Comparison of ENCODE assay signal across 1 cellular context in the genomic region with DNA sequence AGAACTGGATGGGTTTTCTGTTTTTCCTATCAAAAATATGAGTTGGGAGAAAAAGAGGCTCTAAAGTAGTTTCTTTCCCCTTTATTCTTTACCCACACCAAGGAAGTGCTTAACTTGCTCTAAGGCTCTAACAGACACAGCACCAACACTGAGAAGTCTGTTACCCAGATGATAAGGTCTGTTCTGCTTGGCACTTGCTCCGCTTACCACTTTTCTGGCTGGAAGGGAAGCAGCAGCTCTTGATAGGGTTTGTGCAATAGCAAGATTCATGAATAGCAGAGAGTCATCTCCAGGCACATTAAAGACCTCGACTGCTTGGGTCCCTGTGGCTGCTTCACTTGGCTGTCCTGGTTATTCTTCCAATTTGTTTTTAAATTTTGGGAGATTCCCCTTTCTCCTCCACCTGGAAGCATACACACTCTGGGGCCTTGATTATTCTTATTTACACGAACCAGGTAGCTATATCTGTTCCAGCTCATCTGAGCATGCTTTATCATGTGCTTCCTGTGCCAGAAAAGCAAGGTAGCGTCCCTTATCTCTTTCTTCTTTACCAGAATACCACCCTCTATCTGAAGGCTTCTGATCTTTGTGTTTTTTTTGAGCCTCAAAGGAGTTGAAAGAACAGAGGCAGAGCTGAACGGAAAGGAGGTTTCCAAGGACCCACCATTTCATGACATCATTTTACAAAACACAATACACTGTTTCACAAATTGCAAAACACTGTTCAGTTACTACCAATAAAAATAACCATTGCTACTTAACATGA.
TF ChIP-seq lines count a peak whose summit lies in the region.

No MANE protein-coding gene starts in this region.

TF ChIP-seq in K562, 482 proteins besides CTCF, POLR2A, EP300 and RAD21:
- peak; percentile 8; the same call in 1 of the 2 replicates for TF ChIP-seq NCOR1 (IDR thresholded peaks at IDR 0.05)
- TF ChIP-seq, protein P1, sequence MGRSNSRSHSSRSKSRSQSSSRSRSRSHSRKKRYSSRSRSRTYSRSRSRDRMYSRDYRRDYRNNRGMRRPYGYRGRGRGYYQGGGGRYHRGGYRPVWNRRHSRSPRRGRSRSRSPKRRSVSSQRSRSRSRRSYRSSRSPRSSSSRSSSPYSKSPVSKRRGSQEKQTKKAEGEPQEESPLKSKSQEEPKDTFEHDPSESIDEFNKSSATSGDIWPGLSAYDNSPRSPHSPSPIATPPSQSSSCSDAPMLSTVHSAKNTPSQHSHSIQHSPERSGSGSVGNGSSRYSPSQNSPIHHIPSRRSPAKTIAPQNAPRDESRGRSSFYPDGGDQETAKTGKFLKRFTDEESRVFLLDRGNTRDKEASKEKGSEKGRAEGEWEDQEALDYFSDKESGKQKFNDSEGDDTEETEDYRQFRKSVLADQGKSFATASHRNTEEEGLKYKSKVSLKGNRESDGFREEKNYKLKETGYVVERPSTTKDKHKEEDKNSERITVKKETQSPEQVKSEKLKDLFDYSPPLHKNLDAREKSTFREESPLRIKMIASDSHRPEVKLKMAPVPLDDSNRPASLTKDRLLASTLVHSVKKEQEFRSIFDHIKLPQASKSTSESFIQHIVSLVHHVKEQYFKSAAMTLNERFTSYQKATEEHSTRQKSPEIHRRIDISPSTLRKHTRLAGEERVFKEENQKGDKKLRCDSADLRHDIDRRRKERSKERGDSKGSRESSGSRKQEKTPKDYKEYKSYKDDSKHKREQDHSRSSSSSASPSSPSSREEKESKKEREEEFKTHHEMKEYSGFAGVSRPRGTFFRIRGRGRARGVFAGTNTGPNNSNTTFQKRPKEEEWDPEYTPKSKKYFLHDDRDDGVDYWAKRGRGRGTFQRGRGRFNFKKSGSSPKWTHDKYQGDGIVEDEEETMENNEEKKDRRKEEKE (IDR thresholded peaks at IDR 0.05; ENCODE audit: borderline replicate concordance in 1 of 2, control insufficient read depth in 1 of 2, low read depth in 2 of 2, low read length in 1 of 2): no peak
- TF ChIP-seq GTF2B (IDR thresholded peaks at IDR 0.05; ENCODE audit: extremely low read depth, insufficient read length): no peak
- no peak for TF ChIP-seq GABPA (tag; conservative IDR thresholded peaks at IDR 0.05; ENCODE audit: low read depth)
- no peak for TF ChIP-seq ZNF668 (CRISPR knock-in tag; IDR thresholded peaks at IDR 0.05)
- peak; percentile 29; the same call in 1 of the 2 replicates for TF ChIP-seq TAL1 (IDR thresholded peaks at IDR 0.05)
- TF ChIP-seq, protein P2, sequence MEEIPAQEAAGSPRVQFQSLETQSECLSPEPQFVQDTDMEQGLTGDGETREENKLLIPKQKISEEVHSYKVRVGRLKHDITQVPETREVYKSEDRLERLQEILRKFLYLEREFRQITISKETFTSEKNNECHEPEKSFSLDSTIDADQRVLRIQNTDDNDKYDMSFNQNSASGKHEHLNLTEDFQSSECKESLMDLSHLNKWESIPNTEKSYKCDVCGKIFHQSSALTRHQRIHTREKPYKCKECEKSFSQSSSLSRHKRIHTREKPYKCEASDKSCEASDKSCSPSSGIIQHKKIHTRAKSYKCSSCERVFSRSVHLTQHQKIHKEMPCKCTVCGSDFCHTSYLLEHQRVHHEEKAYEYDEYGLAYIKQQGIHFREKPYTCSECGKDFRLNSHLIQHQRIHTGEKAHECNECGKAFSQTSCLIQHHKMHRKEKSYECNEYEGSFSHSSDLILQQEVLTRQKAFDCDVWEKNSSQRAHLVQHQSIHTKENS (CRISPR knock-in tag; IDR thresholded peaks at IDR 0.05): no peak
- TF ChIP-seq MECOM (CRISPR knock-in tag; IDR thresholded peaks at IDR 0.05): no peak
- no peak for TF ChIP-seq DMBX1 (CRISPR knock-in tag; IDR thresholded peaks at IDR 0.05; ENCODE audit: borderline replicate concordance)
- TF ChIP-seq HCFC1 (IDR thresholded peaks at IDR 0.05; ENCODE audit: low read depth, low read length): no peak
- no peak for TF ChIP-seq FOS (IDR thresholded peaks at IDR 0.05; ENCODE audit: extremely low read depth, insufficient read length)
- peak; percentile 56 for TF ChIP-seq CBFA2T2 (conservative IDR thresholded peaks at IDR 0.05)
- TF ChIP-seq TEAD4 (IDR thresholded peaks at IDR 0.05; ENCODE audit: low read length): peak; percentile 24; the same call in 1 of the 2 replicates
- TF ChIP-seq TEAD4 (CRISPR knock-in tag; IDR thresholded peaks at IDR 0.05; ENCODE audit: borderline replicate concordance): no peak
- no peak for TF ChIP-seq CEBPB (tag; IDR thresholded peaks at IDR 0.05)
- no peak for TF ChIP-seq NFIX (CRISPR knock-in tag; IDR thresholded peaks at IDR 0.05; ENCODE audit: low read depth)
- no peak for TF ChIP-seq ZZZ3 (IDR thresholded peaks at IDR 0.05)
- no peak for TF ChIP-seq ZNF134 (CRISPR knock-in tag; conservative IDR thresholded peaks at IDR 0.05)
- peak; percentile 65 for TF ChIP-seq CBFA2T3 (IDR thresholded peaks at IDR 0.05)
- no peak for TF ChIP-seq ZNF76 (CRISPR knock-in tag; IDR thresholded peaks at IDR 0.05; ENCODE audit: borderline replicate concordance)
- no peak for TF ChIP-seq ZSCAN29 (IDR thresholded peaks at IDR 0.05)
- no peak for TF ChIP-seq COPS2 (conservative IDR thresholded peaks at IDR 0.05)
- TF ChIP-seq, protein P3, sequence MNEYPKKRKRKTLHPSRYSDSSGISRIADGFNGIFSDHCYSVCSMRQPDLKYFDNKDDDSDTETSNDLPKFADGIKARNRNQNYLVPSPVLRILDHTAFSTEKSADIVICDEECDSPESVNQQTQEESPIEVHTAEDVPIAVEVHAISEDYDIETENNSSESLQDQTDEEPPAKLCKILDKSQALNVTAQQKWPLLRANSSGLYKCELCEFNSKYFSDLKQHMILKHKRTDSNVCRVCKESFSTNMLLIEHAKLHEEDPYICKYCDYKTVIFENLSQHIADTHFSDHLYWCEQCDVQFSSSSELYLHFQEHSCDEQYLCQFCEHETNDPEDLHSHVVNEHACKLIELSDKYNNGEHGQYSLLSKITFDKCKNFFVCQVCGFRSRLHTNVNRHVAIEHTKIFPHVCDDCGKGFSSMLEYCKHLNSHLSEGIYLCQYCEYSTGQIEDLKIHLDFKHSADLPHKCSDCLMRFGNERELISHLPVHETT (CRISPR knock-in tag; conservative IDR thresholded peaks at IDR 0.05 in 1 of 2, IDR thresholded peaks at IDR 0.05 in 1 of 2): no peak
- TF ChIP-seq E4F1 (CRISPR knock-in tag; IDR thresholded peaks at IDR 0.05; ENCODE audit: borderline replicate concordance): no peak
- TF ChIP-seq CREM (IDR thresholded peaks at IDR 0.05; ENCODE audit: low read depth): no peak
- no peak for TF ChIP-seq CBX5 (IDR thresholded peaks at IDR 0.05; ENCODE audit: borderline replicate concordance, low read depth)
- TF ChIP-seq, protein P4, sequence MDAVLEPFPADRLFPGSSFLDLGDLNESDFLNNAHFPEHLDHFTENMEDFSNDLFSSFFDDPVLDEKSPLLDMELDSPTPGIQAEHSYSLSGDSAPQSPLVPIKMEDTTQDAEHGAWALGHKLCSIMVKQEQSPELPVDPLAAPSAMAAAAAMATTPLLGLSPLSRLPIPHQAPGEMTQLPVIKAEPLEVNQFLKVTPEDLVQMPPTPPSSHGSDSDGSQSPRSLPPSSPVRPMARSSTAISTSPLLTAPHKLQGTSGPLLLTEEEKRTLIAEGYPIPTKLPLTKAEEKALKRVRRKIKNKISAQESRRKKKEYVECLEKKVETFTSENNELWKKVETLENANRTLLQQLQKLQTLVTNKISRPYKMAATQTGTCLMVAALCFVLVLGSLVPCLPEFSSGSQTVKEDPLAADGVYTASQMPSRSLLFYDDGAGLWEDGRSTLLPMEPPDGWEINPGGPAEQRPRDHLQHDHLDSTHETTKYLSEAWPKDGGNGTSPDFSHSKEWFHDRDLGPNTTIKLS (IDR thresholded peaks at IDR 0.05; ENCODE audit: borderline replicate concordance, low read depth): no peak
- no peak for TF ChIP-seq PHF8 (IDR thresholded peaks at IDR 0.05; ENCODE audit: borderline replicate concordance, low read length)
- TF ChIP-seq, protein P5, sequence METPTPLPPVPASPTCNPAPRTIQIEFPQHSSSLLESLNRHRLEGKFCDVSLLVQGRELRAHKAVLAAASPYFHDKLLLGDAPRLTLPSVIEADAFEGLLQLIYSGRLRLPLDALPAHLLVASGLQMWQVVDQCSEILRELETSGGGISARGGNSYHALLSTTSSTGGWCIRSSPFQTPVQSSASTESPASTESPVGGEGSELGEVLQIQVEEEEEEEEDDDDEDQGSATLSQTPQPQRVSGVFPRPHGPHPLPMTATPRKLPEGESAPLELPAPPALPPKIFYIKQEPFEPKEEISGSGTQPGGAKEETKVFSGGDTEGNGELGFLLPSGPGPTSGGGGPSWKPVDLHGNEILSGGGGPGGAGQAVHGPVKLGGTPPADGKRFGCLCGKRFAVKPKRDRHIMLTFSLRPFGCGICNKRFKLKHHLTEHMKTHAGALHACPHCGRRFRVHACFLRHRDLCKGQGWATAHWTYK (CRISPR knock-in tag; IDR thresholded peaks at IDR 0.05): no peak
- no peak for TF ChIP-seq ELF1 (tag; IDR thresholded peaks at IDR 0.05)
- TF ChIP-seq ELF4 (CRISPR knock-in tag; IDR thresholded peaks at IDR 0.05): no peak
- no peak for TF ChIP-seq ZNF354B (CRISPR knock-in tag; IDR thresholded peaks at IDR 0.05)
- TF ChIP-seq ZNF644 (tag; IDR thresholded peaks at IDR 0.05; ENCODE audit: low read depth): no peak
- no peak for TF ChIP-seq MAX (CRISPR knock-in tag; IDR thresholded peaks at IDR 0.05)
- TF ChIP-seq ARID1B (IDR thresholded peaks at IDR 0.05): 0 out of 2 replicates have a peak, but pooled peaks have one; percentile 19
- TF ChIP-seq ZNF583 (CRISPR knock-in tag; IDR thresholded peaks at IDR 0.05): no peak
- TF ChIP-seq ZNF431 (CRISPR knock-in tag; IDR thresholded peaks at IDR 0.05): no peak
- no peak for TF ChIP-seq EP400 (IDR thresholded peaks at IDR 0.05)
TF ChIP-seq in K562: peak in this region for 6.
